In the genomic region with DNA sequence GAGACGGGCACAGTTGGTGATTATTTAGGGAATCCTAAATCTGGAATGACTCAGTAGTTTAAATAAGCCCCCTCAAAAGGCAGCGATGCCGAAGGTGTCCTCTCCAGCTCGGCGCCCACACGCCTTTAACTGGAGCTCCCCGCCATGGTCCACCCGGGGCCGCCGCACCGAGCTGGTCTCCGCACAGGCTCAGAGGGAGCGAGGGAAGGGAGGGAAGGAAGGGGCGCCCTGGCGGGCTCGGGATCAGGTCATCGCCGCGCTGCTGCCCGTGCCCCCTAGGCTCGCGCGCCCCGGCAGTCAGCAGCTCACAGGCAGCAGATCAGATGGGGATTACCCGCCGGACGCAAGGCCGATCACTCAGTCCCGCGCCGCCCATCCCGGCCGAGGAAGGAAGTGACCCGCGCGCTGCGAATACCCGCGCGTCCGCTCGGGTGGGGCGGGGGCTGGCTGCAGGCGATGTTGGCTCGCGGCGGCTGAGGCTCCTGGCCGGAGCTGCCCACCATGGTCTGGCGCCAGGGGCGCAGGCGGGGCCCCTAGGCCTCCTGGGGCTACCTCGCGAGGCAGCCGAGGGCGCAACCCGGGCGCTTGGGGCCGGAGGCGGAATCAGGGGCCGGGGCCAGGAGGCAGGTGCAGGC, we compare ENCODE assay signal across 8 cellular contexts.
DNase-seq lines count a peak whose midpoint lies in the region; ATAC-seq, FAIRE-seq and TF ChIP-seq lines count a peak whose summit lies in the region.

No MANE protein-coding gene starts in this region.

- H3K27ac ChIP-seq in RWPE2 (ENCODE audit: poor library complexity, severe bottlenecking) (no peak overlapping the region), rectal smooth muscle tissue (ENCODE audit: low read depth, low read length) (no peak overlapping the region)

- no peak overlapping the region for H3K4me3 Mint-ChIP-seq in naive thymus-derived CD8-positive, alpha-beta T cell

- H3K27me3 Mint-ChIP-seq in naive thymus-derived CD8-positive, alpha-beta T cell = peaks cover 25 to 45% (median 40%) of the 10 kb centered on the region in 5 donors

- H3K4me3 ChIP-seq in RWPE2 (ENCODE audit: severe bottlenecking) = peak overlapping the region; percentile 36
- H3K4me3 ChIP-seq in rectal smooth muscle tissue (ENCODE audit: low read length) = peak overlapping the region; percentile 54

- H3K36me3 Mint-ChIP-seq in naive thymus-derived CD8-positive, alpha-beta T cell = peaks cover 2 to 8% (median 3%) of the 10 kb centered on the region in 3 donors

- peaks cover 0 to 3% (median 1%) of the 10 kb centered on the region in 4 donors for H3K4me1 Mint-ChIP-seq in naive thymus-derived CD8-positive, alpha-beta T cell

- H3K4me1 ChIP-seq in RWPE2 (ENCODE audit: insufficient read depth, poor library complexity, severe bottlenecking) (peaks cover 9% of the 10 kb centered on the region), rectal smooth muscle tissue (ENCODE audit: control insufficient read depth, insufficient read depth, low read length) (no peaks in the 10 kb centered on the region)

- H3K36me3 ChIP-seq in RWPE2 (ENCODE audit: low read depth) = no peaks in the 10 kb centered on the region
- no peaks in the 10 kb centered on the region for H3K36me3 ChIP-seq in rectal smooth muscle tissue (ENCODE audit: control insufficient read depth, insufficient read depth, low read length)

- no peak overlapping the region for H3K27ac Mint-ChIP-seq in naive thymus-derived CD8-positive, alpha-beta T cell

- no peak overlapping the region for H3K9ac ChIP-seq in rectal smooth muscle tissue (ENCODE audit: low read length)

- TF ChIP-seq POLR2A in H54 (IDR thresholded peaks at IDR 0.05; ENCODE audit: low read depth, low read length) = no peak

- ATAC-seq in RWPE2 (ENCODE audit: low read depth) (peak; percentile 76), HG02678 (IDR thresholded peaks at IDR 0.05; ENCODE audit: unreplicated experiment) (no peak)
- no peak for ATAC-seq in naive thymus-derived CD8-positive, alpha-beta T cell

- TF ChIP-seq CTCF in RWPE2 (IDR thresholded peaks at IDR 0.05; ENCODE audit: poor library complexity, severe bottlenecking) = no peak

- POLR2A ChIA-PET in naive thymus-derived CD8-positive, alpha-beta T cell (lab: Charles Lee) = no interaction called here

- intact Hi-C loops in head of caudate nucleus (cut with DNase I) = no loop called here

- H3K9me3 Mint-ChIP-seq in naive thymus-derived CD8-positive, alpha-beta T cell = peaks cover 0 to 3% (median 0%) of the 10 kb centered on the region in 9 donors

- peaks cover 42% of the 10 kb centered on the region for H3K27me3 ChIP-seq in RWPE2 (ENCODE audit: insufficient read depth, poor library complexity, severe bottlenecking)
- H3K27me3 ChIP-seq in rectal smooth muscle tissue (ENCODE audit: control insufficient read depth, insufficient read depth, low read length) = peaks cover 5% of the 10 kb centered on the region

- DNase-seq in DMS 273 treated with DMSO at 0.1 percent for 48 hours (lab: John Stamatoyannopoulos, UW) (peak; percentile 8), H54 (ENCODE audit: insufficient read length, low spot score) (peak; percentile 84), RWPE2 (ENCODE audit: low spot score) (peak; percentile 51), head of caudate nucleus (peak in 33 of 42 donors; percentile 6 to 57 (median 29))
- no peak for DNase-seq in effector CD4-positive, alpha-beta T cell
- no peak for DNase-seq in naive thymus-derived CD8-positive, alpha-beta T cell

- FAIRE-seq in H54 (lab: Jason Lieb, UNC) = peak; percentile 52

- no peaks in the 10 kb centered on the region for H3K9me3 ChIP-seq in RWPE2 (ENCODE audit: severe bottlenecking)

Comparison
In these comparisons a context has a peak if more than half of its experiments do, and no peak if none do; other contexts are left out.
1. DNase-seq: peak in DMS 273 treated with DMSO at 0.1 percent for 48 hours (single experiment), H54 (single experiment), RWPE2 (single experiment) and head of caudate nucleus (33 of 42); none in effector CD4-positive, alpha-beta T cell (single experiment) and naive thymus-derived CD8-positive, alpha-beta T cell (0 of 10).